In the genomic region with DNA sequence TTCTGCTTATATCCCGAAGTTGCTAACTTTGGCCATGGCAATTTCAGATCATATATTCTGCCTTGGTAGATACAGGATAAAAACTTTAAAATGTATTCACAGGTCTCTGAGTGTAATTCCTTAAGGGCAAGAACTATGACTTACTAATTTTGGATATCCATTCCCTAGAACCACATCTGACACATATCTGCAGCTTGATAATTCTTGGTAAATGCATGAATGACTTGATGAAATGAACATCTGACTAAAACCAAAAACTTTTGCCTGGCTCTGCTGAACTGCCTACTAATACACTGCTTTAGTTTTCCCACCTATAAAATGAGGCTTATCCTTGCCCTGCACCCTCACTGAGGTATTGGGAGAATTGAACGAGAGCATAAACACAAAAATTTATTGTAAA, we compare ENCODE assay signal across 25 cellular contexts. TPM values are rescaled to one million over a fixed set of nuclear protein-coding genes. Genes with fewer than 3 reads are reported as not detected.
"Had no signal": no experiment of that assay in that cellular context is flagged by ENCODE, and none has a peak within 500 bp of the region (broad histone marks: within the 10 kb centered on the region; RNA-seq: fewer than 3 reads in every experiment).

No MANE protein-coding gene starts in this region.

- H3K27me3 ChIP-seq: SJCRH30 had no signal

- H3K9ac ChIP-seq: SK-N-SH had no signal

- H3K4me3 ChIP-seq: SJCRH30 had no signal

- H3K27ac ChIP-seq: VCaP had no signal

- H3K9me3 ChIP-seq: SJCRH30, SK-N-SH had no signal

- ATAC-seq: activated T-helper 17 cell treated with anti-CD3 and anti-CD28 coated beads, Interleukin-2, amount 50 U/mL, for 72 hours; Right ventricle myocardium inferior had no signal

- DNase-seq: activated CD4-positive, alpha-beta memory T cell treated with anti-CD3 and anti-CD28 coated beads for 36 hours; activated CD4-positive, alpha-beta T cell treated with anti-CD3 and anti-CD28 coated beads, Interleukin-2, amount 10 ng/mL, durations not matched to agents 7 days and 5 days; activated CD4-positive, CD25-positive, alpha-beta regulatory T cell; activated CD8-positive, alpha-beta memory T cell treated with anti-CD3 and anti-CD28 coated beads for 24 hours; activated gamma-delta T cell; activated naive CD4-positive, alpha-beta T cell treated with anti-CD3 and anti-CD28 coated beads for 36 hours; activated T-cell treated with anti-CD3 and anti-CD28 coated beads for 4 hours; activated T-cell treated with anti-CD3 and anti-CD28 coated beads, Interleukin-2, amount 50 U/mL, for 48 hours; amygdala; central memory CD4-positive, alpha-beta T cell; NCI-H1105 treated with DMSO at 0.1 percent for 48 hours; NCI-H146; NCI-H2029; NCI-H2107; NCI-H510A treated with DMSO at 0.1 percent for 48 hours; NCI-H69; NK-92 treated with Interleukin-12 subunit alpha and Interleukin-12 subunit beta, amount 100 ng/mL, for 24 hours; RPMI8226; SJCRH30; SK-N-SH; T-helper 1 cell had no signal

- H3K4me2 ChIP-seq: SK-N-SH had no signal

RNA-seq across cellular contexts. Expression of a gene that starts 32.2 kb away (rescaled TPM):
- total RNA-seq: activated CD4-positive, alpha-beta memory T cell treated with anti-CD3 and anti-CD28 coated beads for 36 hours; activated CD4-positive, alpha-beta T cell treated with anti-CD3 and anti-CD28 coated beads, Interleukin-2, amount 10 ng/mL, durations not matched to agents 7 days and 5 days; activated naive CD4-positive, alpha-beta T cell treated with anti-CD3 and anti-CD28 coated beads for 36 hours; activated T-helper 17 cell treated with anti-CD3 and anti-CD28 coated beads, Interleukin-2, amount 50 U/mL, for 72 hours; T-helper 2 cell treated with Interferon-gamma antibody and Interleukin-4, amounts not matched to agents 100 ng/mL and 5 ng/mL, for 36 hours had no signal
- polyA plus RNA-seq: SK-N-SH had no signal

RNA-seq across cellular contexts. Expression of a gene that starts 57.6 kb away (rescaled TPM):
- total RNA-seq: activated CD4-positive, alpha-beta T cell treated with anti-CD3 and anti-CD28 coated beads, Interleukin-2, amount 10 ng/mL, durations not matched to agents 7 days and 5 days; T-helper 2 cell treated with Interferon-gamma antibody and Interleukin-4, amounts not matched to agents 100 ng/mL and 5 ng/mL, for 36 hours had no signal
